In the genomic region with DNA sequence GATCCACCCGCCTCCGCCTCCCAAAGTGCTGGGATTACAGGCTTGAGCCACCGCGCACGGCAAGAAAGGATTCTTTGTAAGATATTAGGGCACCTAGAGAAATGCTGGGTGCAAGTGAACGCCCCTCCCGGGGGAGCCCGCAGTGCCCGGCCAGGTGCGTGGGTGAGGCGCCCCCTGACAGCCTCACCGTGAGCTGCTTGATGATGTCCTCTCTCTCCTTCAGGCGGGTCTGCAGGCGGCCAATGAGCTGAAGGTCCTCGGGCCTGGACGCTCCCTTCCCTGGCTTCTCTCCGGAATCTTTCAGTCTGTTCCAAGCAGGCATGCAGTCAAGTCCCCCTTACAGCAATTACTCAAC, we compare ENCODE assay signal across 11 cellular contexts. TPM values are rescaled to one million over a fixed set of nuclear protein-coding genes. Genes with fewer than 3 reads are reported as not detected.
DNase-seq lines count a peak whose midpoint lies in the region; ATAC-seq and TF ChIP-seq lines count a peak whose summit lies in the region.
"Had no signal": no experiment of that assay in that cellular context is flagged by ENCODE, and none has a peak within 500 bp of the region (broad histone marks: within the 10 kb centered on the region; RNA-seq: fewer than 3 reads in every experiment).

No MANE protein-coding gene starts in this region.

- WGBS in body of pancreas, 2 donors = 85 to 94% methylated on average over 8 to 17 of the region's 17 CpGs

- peaks cover 0 to 3% of the 10 kb centered on the region in 2 donors for H3K36me3 ChIP-seq in body of pancreas (replicated peaks in 1 of 2; ENCODE audit: insufficient read depth in 1 of 2, low read depth in 2 of 2)

- ATAC-seq in GM19397 (IDR thresholded peaks at IDR 0.05; ENCODE audit: unreplicated experiment) (peak; percentile 3), HG02798 (IDR thresholded peaks at IDR 0.05; ENCODE audit: poor library complexity, unreplicated experiment) (peak; percentile 14), natural killer cell (no peak), body of pancreas (no peak)

- DNase-seq in natural killer cell (no peak), NCI-H2196 treated with DMSO at 0.1 percent for 48 hours (lab: John Stamatoyannopoulos, UW; ENCODE audit: unreplicated experiment) (no peak), NCI-H2107 treated with DMSO at 0.1 percent for 48 hours (lab: John Stamatoyannopoulos, UW; ENCODE audit: unreplicated experiment) (no peak), NCI-H146 treated with DMSO at 0.1 percent for 48 hours (lab: John Stamatoyannopoulos, UW; ENCODE audit: unreplicated experiment) (no peak), body of pancreas (no peak)

- H3K27ac ChIP-seq in angular gyrus (ENCODE audit: low read depth, low read length) (peak overlapping the region; percentile 37), body of pancreas (no peak overlapping the region)
- H3K27ac ChIP-seq: thoracic aorta had no signal

- no peak for TF ChIP-seq POLR2A in body of pancreas (IDR thresholded peaks at IDR 0.05)

- no peaks in the 10 kb centered on the region for H3K36me3 Mint-ChIP-seq in natural killer cell

- no peaks in the 10 kb centered on the region for H3K27me3 ChIP-seq in body of pancreas

- no peaks in the 10 kb centered on the region for H3K27me3 Mint-ChIP-seq in natural killer cell (ENCODE audit: low read depth in 2 of 2)

- peak overlapping the region; percentile 29 to 45 for H3K27ac Mint-ChIP-seq in natural killer cell

- intact Hi-C loops in natural killer cell (cut with micrococcal nuclease) = loop anchor here (1.0 kb wide), 2 partner anchors 87 to 957 kb away; no protein-coding TSS in a partner anchor
- intact Hi-C loops in body of pancreas (cut with DNase I) = no loop called here

- no peaks in the 10 kb centered on the region for H3K9me3 Mint-ChIP-seq in natural killer cell

- no peaks in the 10 kb centered on the region for H3K4me1 ChIP-seq in body of pancreas

- H3K9me3 ChIP-seq in body of pancreas = no peaks in the 10 kb centered on the region
- H3K9me3 ChIP-seq: thoracic aorta had no signal

- no peak overlapping the region for H3K4me3 Mint-ChIP-seq in natural killer cell
- H3K4me3 Mint-ChIP-seq: CD14-positive monocyte, endodermal cell had no signal

- H3K4me1 Mint-ChIP-seq in natural killer cell = no peaks in the 10 kb centered on the region
- H3K4me1 Mint-ChIP-seq: endodermal cell had no signal

- H3K4me3 ChIP-seq in body of pancreas = no peak overlapping the region
- H3K4me3 ChIP-seq: thoracic aorta had no signal

- TF ChIP-seq CTCF in natural killer cell (IDR thresholded peaks at IDR 0.05) (no peak), body of pancreas (IDR thresholded peaks at IDR 0.05) (no peak)

RNA-seq across cellular contexts. Expression of a gene that starts 21.9 kb away (rescaled TPM):
- 10 to 100 TPM; 44.8 to 63.3 (median 51.1) TPM for total RNA-seq in natural killer cell
- 10 to 100 TPM in 1 of 2 donors, 1 to 10 TPM in 1; 8.8 to 19.8 TPM for total RNA-seq in body of pancreas

RNA-seq across cellular contexts. Expression of a gene that starts 59.3 kb away (rescaled TPM):
- total RNA-seq in natural killer cell (10 to 100 TPM; 68.2 to 76.1 (median 71.6) TPM), body of pancreas (10 to 100 TPM; 28.0 to 28.8 TPM)

Comparison
In these comparisons a context has a peak if more than half of its experiments do, and no peak if none do; other contexts are left out.
1. ATAC-seq: peak in GM19397 (single experiment) and HG02798 (single experiment); none in natural killer cell (0 of 3) and body of pancreas (single experiment).